Comparison of ENCODE assay signal across 8 cellular contexts in genomic region chr3:185233328-185233727, GRCh38.
"Had no signal": no experiment of that assay in that cellular context is flagged by ENCODE, and none has a peak within 500 bp of the region (broad histone marks: within the 10 kb centered on the region; RNA-seq: fewer than 3 reads in every experiment).

No MANE protein-coding gene starts in this region.

- DNase-seq: GDM1, GF-D8 had no signal

- H3K4me3 ChIP-seq: GM12878 had no signal

- FAIRE-seq: G401.6, GM12878, GM12891, GM12892, GM18507, GM19239 had no signal

- ATAC-seq: GM12878 had no signal
